Comparison of ENCODE assay signal across 9 cellular contexts in the genomic region with DNA sequence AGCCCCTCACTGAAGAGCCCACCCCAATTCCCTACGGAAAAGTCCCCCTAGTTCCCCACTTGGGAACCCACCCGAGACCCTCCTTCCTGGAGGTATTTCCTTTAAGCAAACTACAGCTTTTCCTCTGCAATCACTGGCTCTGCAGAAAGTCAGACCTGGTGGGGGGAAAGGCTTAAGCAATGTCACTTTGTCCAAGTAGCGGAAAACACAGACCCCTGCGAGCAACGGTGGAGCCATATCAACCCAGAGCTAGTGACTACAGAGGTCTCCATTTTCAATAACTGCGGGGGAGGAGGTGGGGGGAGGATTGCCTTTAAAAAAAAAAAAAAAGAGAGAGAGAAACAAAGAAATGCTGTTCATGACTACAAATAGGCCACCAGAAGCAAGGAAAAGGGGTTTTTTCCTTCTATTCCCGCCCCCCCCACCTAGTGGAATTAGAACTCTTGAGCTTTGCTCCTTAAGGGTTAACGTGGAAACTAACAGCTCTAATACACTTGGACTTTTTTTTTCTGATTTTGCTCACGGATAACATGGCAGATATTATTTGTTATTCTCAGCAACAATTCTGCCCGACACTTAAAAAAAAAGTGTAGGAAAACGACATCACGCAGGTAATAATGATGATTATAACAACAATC. TPM values are rescaled to one million over a fixed set of nuclear protein-coding genes. Genes with fewer than 3 reads are reported as not detected.
DNase-seq lines count a peak whose midpoint lies in the region; ATAC-seq and TF ChIP-seq lines count a peak whose summit lies in the region.
"Had no signal": no experiment of that assay in that cellular context is flagged by ENCODE, and none has a peak within 500 bp of the region (broad histone marks: within the 10 kb centered on the region; RNA-seq: fewer than 3 reads in every experiment).

No MANE protein-coding gene starts in this region.

- H3K4me1 Mint-ChIP-seq in endothelial cell (ENCODE audit: unreplicated experiment) (peaks cover 43% of the 10 kb centered on the region), nephron progenitor cell (peaks cover 56% of the 10 kb centered on the region)
- peaks cover 16% of the 10 kb centered on the region for H3K4me1 Mint-ChIP-seq in stimulated activated effector memory CD8-positive, alpha-beta T cell treated with anti-CD3 and anti-CD28 coated beads, Interleukin-12 subunit alpha, Interleukin-12 subunit beta, amount 100 ng/mL, for 72 hours

- H3K36me3 Mint-ChIP-seq in endothelial cell (ENCODE audit: low read depth, unreplicated experiment): peaks cover 12% of the 10 kb centered on the region
- H3K36me3 Mint-ChIP-seq in nephron progenitor cell (ENCODE audit: low read depth): no peaks in the 10 kb centered on the region
- no peaks in the 10 kb centered on the region for H3K36me3 Mint-ChIP-seq in stimulated activated effector memory CD8-positive, alpha-beta T cell treated with anti-CD3 and anti-CD28 coated beads, Interleukin-12 subunit alpha, Interleukin-12 subunit beta, amount 100 ng/mL, for 72 hours

- DNase-seq in AG04449 (ENCODE audit: low read depth, low spot score): no peak
- no peak for DNase-seq in endothelial cell (ENCODE audit: low spot score)
- DNase-seq in nephron progenitor cell: no peak
- DNase-seq in posterior vena cava (ENCODE audit: low spot score): no peak
- no peak for DNase-seq in stimulated activated effector memory CD8-positive, alpha-beta T cell treated with anti-CD3 and anti-CD28 coated beads, Interleukin-12 subunit alpha, Interleukin-12 subunit beta, amount 100 ng/mL, for 72 hours (ENCODE audit: low spot score in 2 of 2)
- DNase-seq in OCI-M1 (lab: John Stamatoyannopoulos, UW): no peak

- TF ChIP-seq CTCF in AG04449 (IDR thresholded peaks at IDR 0.05; ENCODE audit: insufficient read depth, low read length, missing control alignments) (no peak), endothelial cell (IDR thresholded peaks at IDR 0.05; ENCODE audit: unreplicated experiment) (no peak), nephron progenitor cell (IDR thresholded peaks at IDR 0.05) (no peak)

- WGBS in HUES64: 10% methylated on average over 9 of the region's 12 CpGs

- intact Hi-C loops in posterior vena cava (cut with DNase I): loop anchor here in 1 of 2 donors (10.0 kb wide), 1 partner anchor 1773 kb away; no protein-coding TSS in a partner anchor

- POLR2A ChIA-PET in AG04449 (lab: Yijun Ruan, JAX): no interaction called here

- H3K9me3 Mint-ChIP-seq in endothelial cell (ENCODE audit: unreplicated experiment) (no peaks in the 10 kb centered on the region), nephron progenitor cell (no peaks in the 10 kb centered on the region)
- no peaks in the 10 kb centered on the region for H3K9me3 Mint-ChIP-seq in stimulated activated effector memory CD8-positive, alpha-beta T cell treated with anti-CD3 and anti-CD28 coated beads, Interleukin-12 subunit alpha, Interleukin-12 subunit beta, amount 100 ng/mL, for 72 hours

- peaks cover 5% of the 10 kb centered on the region for H3K27me3 Mint-ChIP-seq in endothelial cell (ENCODE audit: unreplicated experiment)
- H3K27me3 Mint-ChIP-seq in nephron progenitor cell (ENCODE audit: low read depth, poor library complexity): peaks cover 21% of the 10 kb centered on the region

- ATAC-seq in stimulated activated effector memory CD8-positive, alpha-beta T cell treated with anti-CD3 and anti-CD28 coated beads, Interleukin-12 subunit alpha, Interleukin-12 subunit beta, amount 100 ng/mL, for 72 hours: no peak
- no peak for ATAC-seq in GM19395 (IDR thresholded peaks at IDR 0.05; ENCODE audit: unreplicated experiment)

- H3K27ac Mint-ChIP-seq in endothelial cell (ENCODE audit: unreplicated experiment): peak overlapping the region; percentile 82
- H3K27ac Mint-ChIP-seq in nephron progenitor cell: no peak overlapping the region
- no peak overlapping the region for H3K27ac Mint-ChIP-seq in stimulated activated effector memory CD8-positive, alpha-beta T cell treated with anti-CD3 and anti-CD28 coated beads, Interleukin-12 subunit alpha, Interleukin-12 subunit beta, amount 100 ng/mL, for 72 hours

- H3K36me3 ChIP-seq in HUES64 (ENCODE audit: insufficient read depth, low read length): no peaks in the 10 kb centered on the region

- H3K4me1 ChIP-seq in HUES64 (ENCODE audit: insufficient read depth, low read length): peaks cover 20% of the 10 kb centered on the region

- CTCF ChIA-PET in AG04449 (lab: Yijun Ruan, JAX): interaction anchor here (0.7 to 1.2 kb wide), 4 partner anchors 10 to 126 kb away, joined by 3 to 4 read pairs (median 3); no protein-coding TSS in a partner anchor

- H3K4me3 ChIP-seq in AG04449 (ENCODE audit: low read depth, low read length) (peak overlapping the region; percentile 59), HUES64 (ENCODE audit: low read length) (peak overlapping the region; percentile 80)

- H3K27ac ChIP-seq in HUES64 (ENCODE audit: low read depth, low read length): no peak overlapping the region

- peak overlapping the region; percentile 96 for H3K4me3 Mint-ChIP-seq in endothelial cell (ENCODE audit: unreplicated experiment)
- H3K4me3 Mint-ChIP-seq in nephron progenitor cell: peak overlapping the region; percentile 87
- no peak overlapping the region for H3K4me3 Mint-ChIP-seq in stimulated activated effector memory CD8-positive, alpha-beta T cell treated with anti-CD3 and anti-CD28 coated beads, Interleukin-12 subunit alpha, Interleukin-12 subunit beta, amount 100 ng/mL, for 72 hours

- peaks cover 39% of the 10 kb centered on the region for H3K27me3 ChIP-seq in HUES64 (ENCODE audit: insufficient read depth, low read length)

- peak overlapping the region; percentile 32; the same call in 1 of the 2 replicates for H3K9ac ChIP-seq in HUES64 (ENCODE audit: low read depth, low read length)

- no peaks in the 10 kb centered on the region for H3K9me3 ChIP-seq in HUES64 (ENCODE audit: insufficient read depth, low read depth, low read length)

RNA-seq across cellular contexts. Expression of a gene that starts 1.1 kb away (rescaled TPM):
- 10.8 TPM for polyA plus RNA-seq in HUES64 (2013, experiment 1 of 2)
- polyA plus RNA-seq in HUES64 (2013, experiment 2 of 2): 13.6 TPM
- 90.8 TPM for total RNA-seq in endothelial cell (ENCODE audit: unreplicated experiment)
- total RNA-seq in posterior vena cava: 1 to 10 TPM; 5.4 to 6.9 TPM
- total RNA-seq: glomerular endothelial cell had no signal

Comparison
In these comparisons a context has a peak if more than half of its experiments do, and no peak if none do; other contexts are left out.
1. RNA of a gene that starts 1.1 kb away (total RNA-seq): 90.8 TPM in endothelial cell (single experiment); 5.4 to 6.9 TPM in posterior vena cava; every median in the first group is over 10 times any median in the second.